9 cellular contexts compared by ENCODE assay signal in genomic region chr1:203321273-203322052, GRCh38. TPM values are rescaled to one million over a fixed set of nuclear protein-coding genes. Genes with fewer than 3 reads are reported as not detected.
DNase-seq lines count a peak whose midpoint lies in the region; ATAC-seq and TF ChIP-seq lines count a peak whose summit lies in the region.
"Had no signal": no experiment of that assay in that cellular context is flagged by ENCODE, and none has a peak within 500 bp of the region (broad histone marks: within the 10 kb centered on the region; RNA-seq: fewer than 3 reads in every experiment).

No MANE protein-coding gene starts in this region.

- H3K4me1 ChIP-seq in heart left ventricle (peaks cover 7 to 79% (median 69%) of the 10 kb centered on the region in 12 donors), upper lobe of right lung (peaks cover 82% of the 10 kb centered on the region)

- intact Hi-C loops in heart left ventricle (cut with DNase I), result no loop called here
- intact Hi-C loops in Right ventricle myocardium superior (cut with DNase I), result no loop called here
- intact Hi-C loops in activated T-helper 1 cell treated with anti-CD3 and anti-CD28 coated beads, Interleukin-12 subunit alpha, Interleukin-12 subunit beta, Interleukin-2, Interleukin-4 antibody, amounts not matched to agents 30 ng/mL and 10 ng/mL and 1 ng/mL, durations not matched to agents 14 hours and 24 hours and 36 hours (cut with micrococcal nuclease), result loop anchor here (10.0 kb wide), 3 partner anchors 443 to 1157 kb away; partner anchors contain the start of genes LAX1, PPP1R15B and PTPN7
- intact Hi-C loops in upper lobe of right lung (cut with DNase I), result no loop called here

- H3K4me3 Mint-ChIP-seq in activated T-helper 1 cell treated with anti-CD3 and anti-CD28 coated beads, Interleukin-12 subunit alpha, Interleukin-12 subunit beta, Interleukin-2, Interleukin-4 antibody, amounts not matched to agents 30 ng/mL and 10 ng/mL and 1 ng/mL, durations not matched to agents 14 hours and 24 hours and 36 hours, result peak overlapping the region; percentile 58
- no peak overlapping the region for H3K4me3 Mint-ChIP-seq in mesothelial cell of epicardium

- peaks cover 7% of the 10 kb centered on the region for H3K36me3 Mint-ChIP-seq in activated T-helper 1 cell treated with anti-CD3 and anti-CD28 coated beads, Interleukin-12 subunit alpha, Interleukin-12 subunit beta, Interleukin-2, Interleukin-4 antibody, amounts not matched to agents 30 ng/mL and 10 ng/mL and 1 ng/mL, durations not matched to agents 14 hours and 24 hours and 36 hours (ENCODE audit: low read depth)
- H3K36me3 Mint-ChIP-seq in mesothelial cell of epicardium, result no peaks in the 10 kb centered on the region

- no peak for TF ChIP-seq POLR2A in heart left ventricle (IDR thresholded peaks at IDR 0.05)

- no peak for TF ChIP-seq CTCF in heart left ventricle (IDR thresholded peaks at IDR 0.05)
- no peak for TF ChIP-seq CTCF in mesothelial cell of epicardium (IDR thresholded peaks at IDR 0.05; ENCODE audit: unreplicated experiment)
- no peak for TF ChIP-seq CTCF in upper lobe of right lung (IDR thresholded peaks at IDR 0.05)

- H3K4me3 ChIP-seq in heart left ventricle (no peak overlapping the region), upper lobe of right lung (no peak overlapping the region), MG63 (no peak overlapping the region)

- no peak for DNase-seq in heart left ventricle
- DNase-seq in Right ventricle myocardium superior, result no peak
- DNase-seq in activated T-helper 1 cell treated with anti-CD3 and anti-CD28 coated beads, Interleukin-12 subunit alpha, Interleukin-12 subunit beta, Interleukin-2, Interleukin-4 antibody, amounts not matched to agents 30 ng/mL and 10 ng/mL and 1 ng/mL, durations not matched to agents 14 hours and 24 hours and 36 hours (ENCODE audit: low spot score), result no peak
- no peak for DNase-seq in mesothelial cell of epicardium (ENCODE audit: low spot score in 2 of 2, unreplicated experiment in 2 of 2)
- DNase-seq in upper lobe of right lung, result no peak
- no peak for DNase-seq in NCI-H2171 (lab: John Stamatoyannopoulos, UW)
- no peak for DNase-seq in MG63
- DNase-seq: occipital lobe had no signal

- WGBS in heart left ventricle, 4 donors, result 85 to 91% (median 89%) methylated on average over 6 of the region's 6 CpGs

- ATAC-seq in heart left ventricle, result no peak
- no peak for ATAC-seq in Right ventricle myocardium superior (ENCODE audit: poor library complexity)
- no peak for ATAC-seq in upper lobe of right lung
- no peak for ATAC-seq in HG03521 (IDR thresholded peaks at IDR 0.05; ENCODE audit: unreplicated experiment)

- no peaks in the 10 kb centered on the region for H3K9me3 Mint-ChIP-seq in activated T-helper 1 cell treated with anti-CD3 and anti-CD28 coated beads, Interleukin-12 subunit alpha, Interleukin-12 subunit beta, Interleukin-2, Interleukin-4 antibody, amounts not matched to agents 30 ng/mL and 10 ng/mL and 1 ng/mL, durations not matched to agents 14 hours and 24 hours and 36 hours
- H3K9me3 Mint-ChIP-seq in mesothelial cell of epicardium, result no peaks in the 10 kb centered on the region

- peaks cover 2% of the 10 kb centered on the region for H3K27me3 Mint-ChIP-seq in activated T-helper 1 cell treated with anti-CD3 and anti-CD28 coated beads, Interleukin-12 subunit alpha, Interleukin-12 subunit beta, Interleukin-2, Interleukin-4 antibody, amounts not matched to agents 30 ng/mL and 10 ng/mL and 1 ng/mL, durations not matched to agents 14 hours and 24 hours and 36 hours (ENCODE audit: insufficient read depth)
- no peaks in the 10 kb centered on the region for H3K27me3 Mint-ChIP-seq in mesothelial cell of epicardium (ENCODE audit: low read depth)

- no peaks in the 10 kb centered on the region for H3K36me3 ChIP-seq in heart left ventricle
- no peaks in the 10 kb centered on the region for H3K36me3 ChIP-seq in upper lobe of right lung
- H3K36me3 ChIP-seq in MG63, result no peaks in the 10 kb centered on the region

- H3K27ac Mint-ChIP-seq in activated T-helper 1 cell treated with anti-CD3 and anti-CD28 coated beads, Interleukin-12 subunit alpha, Interleukin-12 subunit beta, Interleukin-2, Interleukin-4 antibody, amounts not matched to agents 30 ng/mL and 10 ng/mL and 1 ng/mL, durations not matched to agents 14 hours and 24 hours and 36 hours, result peak overlapping the region; percentile 63
- H3K27ac Mint-ChIP-seq in mesothelial cell of epicardium, result peak overlapping the region; percentile 92

- H3K4me1 Mint-ChIP-seq in activated T-helper 1 cell treated with anti-CD3 and anti-CD28 coated beads, Interleukin-12 subunit alpha, Interleukin-12 subunit beta, Interleukin-2, Interleukin-4 antibody, amounts not matched to agents 30 ng/mL and 10 ng/mL and 1 ng/mL, durations not matched to agents 14 hours and 24 hours and 36 hours (ENCODE audit: low read depth), result peaks cover 92% of the 10 kb centered on the region
- peaks cover 96% of the 10 kb centered on the region for H3K4me1 Mint-ChIP-seq in mesothelial cell of epicardium

- no peaks in the 10 kb centered on the region for H3K27me3 ChIP-seq in heart left ventricle
- no peaks in the 10 kb centered on the region for H3K27me3 ChIP-seq in upper lobe of right lung
- peaks cover 8% of the 10 kb centered on the region; the same call in 1 of the 2 replicates for H3K27me3 ChIP-seq in MG63

- peak overlapping the region in 11 of 12 donors; percentile 58 to 99 (median 94) for H3K27ac ChIP-seq in heart left ventricle
- peak overlapping the region; percentile 92 for H3K27ac ChIP-seq in upper lobe of right lung

- H3K9me3 ChIP-seq in heart left ventricle (no peaks in the 10 kb centered on the region), upper lobe of right lung (no peaks in the 10 kb centered on the region), MG63 (no peaks in the 10 kb centered on the region)

RNA-seq across cellular contexts. Expression of gene BTG2, which starts 16.1 kb away (rescaled TPM):
- total RNA-seq in heart left ventricle (100 to 1,000 TPM in 1 of 9 donors, 10 to 100 TPM in 8; 28.0 to 174 (median 42.1) TPM), Right ventricle myocardium superior (40.5 TPM), mesothelial cell of epicardium (186 to 192 TPM (median 191 TPM) in 3 replicates), upper lobe of right lung (95.3 TPM)
- 10 to 100 TPM; 23.8 to 77.3 TPM for polyA plus RNA-seq in heart left ventricle
- 137 and 139 TPM in 2 replicates for total RNA-seq in activated T-helper 1 cell treated with anti-CD3 and anti-CD28 coated beads, Interleukin-12 subunit alpha, Interleukin-12 subunit beta, Interleukin-2, Interleukin-4 antibody, amounts not matched to agents 30 ng/mL and 10 ng/mL and 1 ng/mL, durations not matched to agents 14 hours and 24 hours and 36 hours
- total RNA-seq in MG63 (2014; rRNA removed; shearing (Covaris generic); ENCODE audit: low replicate concordance), result 0.10 and 2.0 TPM in 2 replicates

RNA-seq across cellular contexts. Expression of gene FMOD, which starts 29.5 kb away (rescaled TPM):
- total RNA-seq in heart left ventricle (10 to 100 TPM in 4 of 9 donors, 1 to 10 TPM in 5; 6.1 to 33.2 (median 8.5) TPM), Right ventricle myocardium superior (5.9 TPM), mesothelial cell of epicardium (77.3 to 86.0 TPM (median 82.1 TPM) in 3 replicates), upper lobe of right lung (45.1 TPM)
- polyA plus RNA-seq in heart left ventricle, result 1 to 10 TPM; 3.0 to 7.0 TPM
- 3.4 and 4.1 TPM in 2 replicates for total RNA-seq in activated T-helper 1 cell treated with anti-CD3 and anti-CD28 coated beads, Interleukin-12 subunit alpha, Interleukin-12 subunit beta, Interleukin-2, Interleukin-4 antibody, amounts not matched to agents 30 ng/mL and 10 ng/mL and 1 ng/mL, durations not matched to agents 14 hours and 24 hours and 36 hours
- not detected in 2 replicates for total RNA-seq in MG63 (2014; rRNA removed; shearing (Covaris generic); ENCODE audit: low replicate concordance)
